1 cellular context compared by ENCODE assay signal in genomic region chr22:38202437-38203089, GRCh38.
TF ChIP-seq lines count a peak whose summit lies in the region.

No MANE protein-coding gene starts in this region.

TF ChIP-seq in HepG2, 621 proteins besides CTCF, POLR2A, EP300 and RAD21 (continued from another document and continues in another):
- 0 out of 2 replicates have a peak, but pooled peaks have one; percentile 7 for TF ChIP-seq CREB1 (IDR thresholded peaks at IDR 0.05)
- TF ChIP-seq CREB1 (CRISPR knock-in tag; IDR thresholded peaks at IDR 0.05): no peak
- 0 out of 2 replicates have a peak, but pooled peaks have one; percentile 10 for TF ChIP-seq ZMYM4 (CRISPR knock-in tag; IDR thresholded peaks at IDR 0.05)
- TF ChIP-seq MYNN (CRISPR knock-in tag; IDR thresholded peaks at IDR 0.05; ENCODE audit: low read depth): 0 out of 2 replicates have a peak, but pooled peaks have one; percentile 51
- TF ChIP-seq PAXIP1 (CRISPR knock-in tag; conservative IDR thresholded peaks at IDR 0.05): no peak
- TF ChIP-seq HNRNPH1 (optimal IDR thresholded peaks at IDR 0.05; ENCODE audit: low read depth, low read length): no peak
- TF ChIP-seq SNAPC2 (CRISPR knock-in tag; IDR thresholded peaks at IDR 0.05): no peak
- TF ChIP-seq ZNF121 (CRISPR knock-in tag; IDR thresholded peaks at IDR 0.05): peak; percentile 34; the same call in 1 of the 2 replicates
- TF ChIP-seq ZUFSP (CRISPR knock-in tag; IDR thresholded peaks at IDR 0.05; ENCODE audit: borderline replicate concordance): no peak
- no peak for TF ChIP-seq ZSCAN9 (CRISPR knock-in tag; IDR thresholded peaks at IDR 0.05; ENCODE audit: borderline replicate concordance)
- no peak for TF ChIP-seq ADNP (CRISPR knock-in tag; IDR thresholded peaks at IDR 0.05)
- 0 out of 2 replicates have a peak, but pooled peaks have one; percentile 81 for TF ChIP-seq ZNF598 (CRISPR knock-in tag; IDR thresholded peaks at IDR 0.05; ENCODE audit: borderline replicate concordance)
- TF ChIP-seq ATF7-NPFF (CRISPR knock-in tag; IDR thresholded peaks at IDR 0.05; ENCODE audit: low read depth): no peak; the same call in 1 of the 2 replicates
- TF ChIP-seq ZNF350 (CRISPR knock-in tag; IDR thresholded peaks at IDR 0.05; ENCODE audit: borderline replicate concordance, low read depth): 0 out of 2 replicates have a peak, but pooled peaks have one; percentile 15
- TF ChIP-seq RERE (CRISPR knock-in tag; IDR thresholded peaks at IDR 0.05; ENCODE audit: low read depth): no peak
- TF ChIP-seq CENPX (CRISPR knock-in tag; IDR thresholded peaks at IDR 0.05): no peak
- no peak for TF ChIP-seq GPBP1L1 (CRISPR knock-in tag; IDR thresholded peaks at IDR 0.05)
- TF ChIP-seq KLF11 (CRISPR knock-in tag; IDR thresholded peaks at IDR 0.05): no peak
- no peak for TF ChIP-seq XRCC5 (optimal IDR thresholded peaks at IDR 0.05; ENCODE audit: low read length)
- peak; percentile 91; the same call in 2 of the 3 replicates for TF ChIP-seq MXI1 (IDR thresholded peaks at IDR 0.05; ENCODE audit: borderline replicate concordance, low read depth, low read length)
- peak; percentile 84 for TF ChIP-seq ARID4A (CRISPR knock-in tag; IDR thresholded peaks at IDR 0.05; ENCODE audit: borderline replicate concordance)
- peak; percentile 67; the same call in 1 of the 2 replicates for TF ChIP-seq ZNF414 (CRISPR knock-in tag; IDR thresholded peaks at IDR 0.05)
- 0 out of 2 replicates have a peak, but pooled peaks have one; percentile 11 for TF ChIP-seq ZNF607 (CRISPR knock-in tag; IDR thresholded peaks at IDR 0.05; ENCODE audit: borderline replicate concordance)
- 0 out of 2 replicates have a peak, but pooled peaks have one; percentile 45 for TF ChIP-seq GLI4 (CRISPR knock-in tag; IDR thresholded peaks at IDR 0.05; ENCODE audit: borderline replicate concordance)
- TF ChIP-seq ZNF891 (CRISPR knock-in tag; IDR thresholded peaks at IDR 0.05): no peak
- no peak; the same call in 1 of the 2 replicates for TF ChIP-seq TGIF2 (CRISPR knock-in tag; IDR thresholded peaks at IDR 0.05)
- TF ChIP-seq AKNA (CRISPR knock-in tag; IDR thresholded peaks at IDR 0.05; ENCODE audit: borderline replicate concordance): no peak
- peak; percentile 80; the same call in 1 of the 2 replicates for TF ChIP-seq ZFP36L1 (CRISPR knock-in tag; IDR thresholded peaks at IDR 0.05)
- TF ChIP-seq ISX (CRISPR knock-in tag; conservative IDR thresholded peaks at IDR 0.05): no peak
- TF ChIP-seq GATA4 (IDR thresholded peaks at IDR 0.05; ENCODE audit: borderline replicate concordance, low read depth): no peak
- TF ChIP-seq ZNF224 (CRISPR knock-in tag; IDR thresholded peaks at IDR 0.05): no peak
- 0 out of 2 replicates have a peak, but pooled peaks have one; percentile 51 for TF ChIP-seq ZNF558 (CRISPR knock-in tag; IDR thresholded peaks at IDR 0.05; ENCODE audit: borderline replicate concordance)
- TF ChIP-seq NR2C2 (CRISPR knock-in tag; IDR thresholded peaks at IDR 0.05; ENCODE audit: borderline replicate concordance): no peak
- peak; percentile 56; the same call in 1 of the 2 replicates for TF ChIP-seq HDAC1 (CRISPR knock-in tag; IDR thresholded peaks at IDR 0.05)
- no peak for TF ChIP-seq TAF15 (IDR thresholded peaks at IDR 0.05; ENCODE audit: low read depth, low read length, poor library complexity, severe bottlenecking)
- TF ChIP-seq HMGA1 (CRISPR knock-in tag; conservative IDR thresholded peaks at IDR 0.05): no peak
